In genomic region chr10:50234486-50234885, GRCh38 we compare ENCODE assay signal across 1 cellular context.
TF ChIP-seq lines count a peak whose summit lies in the region.

No MANE protein-coding gene starts in this region.

TF ChIP-seq in HepG2, 621 proteins besides CTCF, POLR2A, EP300 and RAD21 (continued from another document and continues in another):
- TF ChIP-seq SNRNP70 (IDR thresholded peaks at IDR 0.05; ENCODE audit: low read depth, low read length), result no peak
- TF ChIP-seq YEATS2 (CRISPR knock-in tag; IDR thresholded peaks at IDR 0.05; ENCODE audit: borderline replicate concordance), result peak; percentile 21; the same call in 1 of the 2 replicates
- TF ChIP-seq NBN (conservative IDR thresholded peaks at IDR 0.05), result no peak
- TF ChIP-seq, protein P1, sequence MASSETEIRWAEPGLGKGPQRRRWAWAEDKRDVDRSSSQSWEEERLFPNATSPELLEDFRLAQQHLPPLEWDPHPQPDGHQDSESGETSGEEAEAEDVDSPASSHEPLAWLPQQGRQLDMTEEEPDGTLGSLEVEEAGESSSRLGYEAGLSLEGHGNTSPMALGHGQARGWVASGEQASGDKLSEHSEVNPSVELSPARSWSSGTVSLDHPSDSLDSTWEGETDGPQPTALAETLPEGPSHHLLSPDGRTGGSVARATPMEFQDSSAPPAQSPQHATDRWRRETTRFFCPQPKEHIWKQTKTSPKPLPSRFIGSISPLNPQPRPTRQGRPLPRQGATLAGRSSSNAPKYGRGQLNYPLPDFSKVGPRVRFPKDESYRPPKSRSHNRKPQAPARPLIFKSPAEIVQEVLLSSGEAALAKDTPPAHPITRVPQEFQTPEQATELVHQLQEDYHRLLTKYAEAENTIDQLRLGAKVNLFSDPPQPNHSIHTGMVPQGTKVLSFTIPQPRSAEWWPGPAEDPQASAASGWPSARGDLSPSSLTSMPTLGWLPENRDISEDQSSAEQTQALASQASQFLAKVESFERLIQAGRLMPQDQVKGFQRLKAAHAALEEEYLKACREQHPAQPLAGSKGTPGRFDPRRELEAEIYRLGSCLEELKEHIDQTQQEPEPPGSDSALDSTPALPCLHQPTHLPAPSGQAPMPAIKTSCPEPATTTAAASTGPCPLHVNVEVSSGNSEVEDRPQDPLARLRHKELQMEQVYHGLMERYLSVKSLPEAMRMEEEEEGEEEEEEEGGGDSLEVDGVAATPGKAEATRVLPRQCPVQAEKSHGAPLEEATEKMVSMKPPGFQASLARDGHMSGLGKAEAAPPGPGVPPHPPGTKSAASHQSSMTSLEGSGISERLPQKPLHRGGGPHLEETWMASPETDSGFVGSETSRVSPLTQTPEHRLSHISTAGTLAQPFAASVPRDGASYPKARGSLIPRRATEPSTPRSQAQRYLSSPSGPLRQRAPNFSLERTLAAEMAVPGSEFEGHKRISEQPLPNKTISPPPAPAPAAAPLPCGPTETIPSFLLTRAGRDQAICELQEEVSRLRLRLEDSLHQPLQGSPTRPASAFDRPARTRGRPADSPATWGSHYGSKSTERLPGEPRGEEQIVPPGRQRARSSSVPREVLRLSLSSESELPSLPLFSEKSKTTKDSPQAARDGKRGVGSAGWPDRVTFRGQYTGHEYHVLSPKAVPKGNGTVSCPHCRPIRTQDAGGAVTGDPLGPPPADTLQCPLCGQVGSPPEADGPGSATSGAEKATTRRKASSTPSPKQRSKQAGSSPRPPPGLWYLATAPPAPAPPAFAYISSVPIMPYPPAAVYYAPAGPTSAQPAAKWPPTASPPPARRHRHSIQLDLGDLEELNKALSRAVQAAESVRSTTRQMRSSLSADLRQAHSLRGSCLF (CRISPR knock-in tag; IDR thresholded peaks at IDR 0.05; ENCODE audit: borderline replicate concordance), result no peak
- no peak for TF ChIP-seq AGO2 (optimal IDR thresholded peaks at IDR 0.05; ENCODE audit: low read depth, low read length)
- no peak for TF ChIP-seq ZBTB3 (CRISPR knock-in tag; IDR thresholded peaks at IDR 0.05; ENCODE audit: borderline replicate concordance, low read depth)
- TF ChIP-seq TBX2 (CRISPR knock-in tag; IDR thresholded peaks at IDR 0.05; ENCODE audit: borderline replicate concordance), result peak; percentile 99
- TF ChIP-seq, protein P2, sequence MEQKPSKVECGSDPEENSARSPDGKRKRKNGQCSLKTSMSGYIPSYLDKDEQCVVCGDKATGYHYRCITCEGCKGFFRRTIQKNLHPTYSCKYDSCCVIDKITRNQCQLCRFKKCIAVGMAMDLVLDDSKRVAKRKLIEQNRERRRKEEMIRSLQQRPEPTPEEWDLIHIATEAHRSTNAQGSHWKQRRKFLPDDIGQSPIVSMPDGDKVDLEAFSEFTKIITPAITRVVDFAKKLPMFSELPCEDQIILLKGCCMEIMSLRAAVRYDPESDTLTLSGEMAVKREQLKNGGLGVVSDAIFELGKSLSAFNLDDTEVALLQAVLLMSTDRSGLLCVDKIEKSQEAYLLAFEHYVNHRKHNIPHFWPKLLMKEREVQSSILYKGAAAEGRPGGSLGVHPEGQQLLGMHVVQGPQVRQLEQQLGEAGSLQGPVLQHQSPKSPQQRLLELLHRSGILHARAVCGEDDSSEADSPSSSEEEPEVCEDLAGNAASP (CRISPR knock-in tag; IDR thresholded peaks at IDR 0.05; ENCODE audit: borderline replicate concordance), result 0 out of 2 replicates have a peak, but pooled peaks have one; percentile 70
- TF ChIP-seq, protein P3, sequence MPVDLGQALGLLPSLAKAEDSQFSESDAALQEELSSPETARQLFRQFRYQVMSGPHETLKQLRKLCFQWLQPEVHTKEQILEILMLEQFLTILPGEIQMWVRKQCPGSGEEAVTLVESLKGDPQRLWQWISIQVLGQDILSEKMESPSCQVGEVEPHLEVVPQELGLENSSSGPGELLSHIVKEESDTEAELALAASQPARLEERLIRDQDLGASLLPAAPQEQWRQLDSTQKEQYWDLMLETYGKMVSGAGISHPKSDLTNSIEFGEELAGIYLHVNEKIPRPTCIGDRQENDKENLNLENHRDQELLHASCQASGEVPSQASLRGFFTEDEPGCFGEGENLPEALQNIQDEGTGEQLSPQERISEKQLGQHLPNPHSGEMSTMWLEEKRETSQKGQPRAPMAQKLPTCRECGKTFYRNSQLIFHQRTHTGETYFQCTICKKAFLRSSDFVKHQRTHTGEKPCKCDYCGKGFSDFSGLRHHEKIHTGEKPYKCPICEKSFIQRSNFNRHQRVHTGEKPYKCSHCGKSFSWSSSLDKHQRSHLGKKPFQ (CRISPR knock-in tag; IDR thresholded peaks at IDR 0.05; ENCODE audit: insufficient replicate concordance), result no peak
- 0 out of 2 replicates have a peak, but pooled peaks have one; percentile 42 for TF ChIP-seq ZSCAN5A (CRISPR knock-in tag; IDR thresholded peaks at IDR 0.05; ENCODE audit: borderline replicate concordance)
- no peak for TF ChIP-seq SRSF4 (IDR thresholded peaks at IDR 0.05; ENCODE audit: low read depth, low read length, poor library complexity, severe bottlenecking)
- TF ChIP-seq ZNF564 (CRISPR knock-in tag; IDR thresholded peaks at IDR 0.05), result no peak
- no peak for TF ChIP-seq ZNF841 (CRISPR knock-in tag; IDR thresholded peaks at IDR 0.05; ENCODE audit: borderline replicate concordance)
- TF ChIP-seq ZNF430 (CRISPR knock-in tag; IDR thresholded peaks at IDR 0.05), result no peak
- no peak for TF ChIP-seq MAFG (CRISPR knock-in tag; IDR thresholded peaks at IDR 0.05)
- TF ChIP-seq ZFP36L2 (CRISPR knock-in tag; IDR thresholded peaks at IDR 0.05), result no peak
- TF ChIP-seq NFE2 (CRISPR knock-in tag; IDR thresholded peaks at IDR 0.05), result no peak
- TF ChIP-seq, protein P4, sequence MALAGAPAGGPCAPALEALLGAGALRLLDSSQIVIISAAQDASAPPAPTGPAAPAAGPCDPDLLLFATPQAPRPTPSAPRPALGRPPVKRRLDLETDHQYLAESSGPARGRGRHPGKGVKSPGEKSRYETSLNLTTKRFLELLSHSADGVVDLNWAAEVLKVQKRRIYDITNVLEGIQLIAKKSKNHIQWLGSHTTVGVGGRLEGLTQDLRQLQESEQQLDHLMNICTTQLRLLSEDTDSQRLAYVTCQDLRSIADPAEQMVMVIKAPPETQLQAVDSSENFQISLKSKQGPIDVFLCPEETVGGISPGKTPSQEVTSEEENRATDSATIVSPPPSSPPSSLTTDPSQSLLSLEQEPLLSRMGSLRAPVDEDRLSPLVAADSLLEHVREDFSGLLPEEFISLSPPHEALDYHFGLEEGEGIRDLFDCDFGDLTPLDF (CRISPR knock-in tag; IDR thresholded peaks at IDR 0.05), result no peak
- TF ChIP-seq ASH2L (IDR thresholded peaks at IDR 0.05; ENCODE audit: insufficient read length, low read depth, low read length), result peak; percentile 75
- TF ChIP-seq ZHX1 (CRISPR knock-in tag; IDR thresholded peaks at IDR 0.05; ENCODE audit: low read depth), result peak; percentile 42; the same call in 1 of the 2 replicates
- peak; percentile 97 for TF ChIP-seq ZNF609 (CRISPR knock-in tag; IDR thresholded peaks at IDR 0.05; ENCODE audit: borderline replicate concordance)
- TF ChIP-seq HDAC2 (CRISPR knock-in tag; IDR thresholded peaks at IDR 0.05), result peak; percentile 97
- TF ChIP-seq ETV5 (CRISPR knock-in tag; IDR thresholded peaks at IDR 0.05; ENCODE audit: borderline replicate concordance), result peak; percentile 94
- TF ChIP-seq ZNF44 (CRISPR knock-in tag; IDR thresholded peaks at IDR 0.05), result no peak
- no peak for TF ChIP-seq KDM2A (CRISPR knock-in tag; IDR thresholded peaks at IDR 0.05; ENCODE audit: borderline replicate concordance, low read depth)
- no peak for TF ChIP-seq PAWR (CRISPR knock-in tag; IDR thresholded peaks at IDR 0.05; ENCODE audit: borderline replicate concordance)
- no peak for TF ChIP-seq MNT (IDR thresholded peaks at IDR 0.05)
- TF ChIP-seq ZNF292 (CRISPR knock-in tag; IDR thresholded peaks at IDR 0.05; ENCODE audit: borderline replicate concordance, low read depth), result peak; percentile 78
- TF ChIP-seq, protein P5, sequence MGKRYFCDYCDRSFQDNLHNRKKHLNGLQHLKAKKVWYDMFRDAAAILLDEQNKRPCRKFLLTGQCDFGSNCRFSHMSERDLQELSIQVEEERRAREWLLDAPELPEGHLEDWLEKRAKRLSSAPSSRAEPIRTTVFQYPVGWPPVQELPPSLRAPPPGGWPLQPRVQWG (CRISPR knock-in tag; IDR thresholded peaks at IDR 0.05; ENCODE audit: borderline replicate concordance, low read depth), result no peak
- 0 out of 2 replicates have a peak, but pooled peaks have one; percentile 24 for TF ChIP-seq MAX (IDR thresholded peaks at IDR 0.05)
- no peak for TF ChIP-seq ZNF569 (CRISPR knock-in tag; IDR thresholded peaks at IDR 0.05; ENCODE audit: borderline replicate concordance)
- TF ChIP-seq ZFP36L1 (CRISPR knock-in tag; IDR thresholded peaks at IDR 0.05), result no peak
- no peak for TF ChIP-seq DR1 (CRISPR knock-in tag; IDR thresholded peaks at IDR 0.05)
- TF ChIP-seq ZSCAN20 (CRISPR knock-in tag; IDR thresholded peaks at IDR 0.05; ENCODE audit: borderline replicate concordance), result no peak
- no peak for TF ChIP-seq MTERF4 (CRISPR knock-in tag; IDR thresholded peaks at IDR 0.05)
- peak; percentile 91 for TF ChIP-seq ZKSCAN5 (CRISPR knock-in tag; IDR thresholded peaks at IDR 0.05)
- peak; percentile 55 for TF ChIP-seq SIX1 (CRISPR knock-in tag; IDR thresholded peaks at IDR 0.05; ENCODE audit: borderline replicate concordance)
